In genomic region chr7:157674027-157674714, GRCh38 we compare ENCODE assay signal across 24 cellular contexts.
DNase-seq lines count a peak whose midpoint lies in the region; ATAC-seq and TF ChIP-seq lines count a peak whose summit lies in the region.
"Had no signal": no experiment of that assay in that cellular context is flagged by ENCODE, and none has a peak within 500 bp of the region (broad histone marks: within the 10 kb centered on the region; RNA-seq: fewer than 3 reads in every experiment).

No MANE protein-coding gene starts in this region.

- DNase-seq in natural killer cell treated with Interleukin-12 subunit alpha and Interleukin-12 subunit beta and Interleukin-15 and Interleukin-18, amount 100 ng/mL, for 72 hours (ENCODE audit: low spot score): peak; percentile 45
- no peak for DNase-seq in natural killer cell
- peak; percentile 37 for DNase-seq in ecto neural progenitor cell (ENCODE audit: low spot score)
- DNase-seq in posterior vena cava (ENCODE audit: low spot score): peak; percentile 72
- no peak for DNase-seq in NCI-H1092 (lab: John Stamatoyannopoulos, UW)
- no peak for DNase-seq in medulla oblongata (ENCODE audit: extremely low spot score)
- DNase-seq in GM10266 (ENCODE audit: extremely low spot score): no peak
- DNase-seq: ACHN; activated CD4-positive, CD25-positive, alpha-beta regulatory T cell; activated naive CD4-positive, alpha-beta T cell treated with anti-CD3 and anti-CD28 coated beads, Interleukin-2, amount 50 U/mL, for 16 hours; amygdala; brain microvascular endothelial cell; DMS153; effector CD8-positive, alpha-beta T cell; HCEC 1CT; immature natural killer cell; mesenchymal stem cell; NCI-H1436; NCI-H2081; NCI-H524 treated with DMSO at 0.1 percent for 48 hours; OCI-M1; stimulated activated naive B cell treated with anti-CD40 and anti-IgM and Interleukin-4, amounts not matched to agents 10 μg/mL and 1 μg/mL and 100 μg/mL, for 72 hours; T-helper 1 cell had no signal

- no peak for ATAC-seq in natural killer cell treated with Interleukin-12 subunit alpha and Interleukin-12 subunit beta and Interleukin-15 and Interleukin-18, amount 100 ng/mL, for 72 hours
- ATAC-seq in natural killer cell: no peak
- ATAC-seq: stimulated activated naive B cell treated with anti-CD40 and anti-IgM and Interleukin-4, amounts not matched to agents 10 μg/mL and 1 μg/mL and 100 μg/mL, for 72 hours had no signal

- intact Hi-C loops in natural killer cell (cut with micrococcal nuclease): no loop called here
- intact Hi-C loops in posterior vena cava (cut with DNase I): no loop called here

- H3K27me3 Mint-ChIP-seq in natural killer cell treated with Interleukin-12 subunit alpha and Interleukin-12 subunit beta and Interleukin-15 and Interleukin-18, amount 100 ng/mL, for 72 hours: peaks cover 12 to 14% of the 10 kb centered on the region in 2 donors
- H3K27me3 Mint-ChIP-seq in natural killer cell (ENCODE audit: low read depth in 2 of 2): peaks cover 9 to 30% of the 10 kb centered on the region in 2 donors

- H3K36me3 Mint-ChIP-seq in natural killer cell treated with Interleukin-12 subunit alpha and Interleukin-12 subunit beta and Interleukin-15 and Interleukin-18, amount 100 ng/mL, for 72 hours: no peaks in the 10 kb centered on the region
- no peaks in the 10 kb centered on the region for H3K36me3 Mint-ChIP-seq in natural killer cell
- H3K36me3 Mint-ChIP-seq: immature natural killer cell; stimulated activated naive B cell treated with anti-CD40 and anti-IgM and Interleukin-4, amounts not matched to agents 10 μg/mL and 1 μg/mL and 100 μg/mL, for 72 hours had no signal

- H3K4me3 Mint-ChIP-seq in natural killer cell treated with Interleukin-12 subunit alpha and Interleukin-12 subunit beta and Interleukin-15 and Interleukin-18, amount 100 ng/mL, for 72 hours: no peak overlapping the region
- H3K4me3 Mint-ChIP-seq in natural killer cell: no peak overlapping the region
- H3K4me3 Mint-ChIP-seq: B cell; immature natural killer cell; stimulated activated naive B cell treated with anti-CD40 and anti-IgM and Interleukin-4, amounts not matched to agents 10 μg/mL and 1 μg/mL and 100 μg/mL, for 72 hours had no signal

- TF ChIP-seq CTCF in natural killer cell (IDR thresholded peaks at IDR 0.05): no peak
- TF ChIP-seq CTCF in GM10266 (IDR thresholded peaks at IDR 0.05; ENCODE audit: control insufficient read depth, insufficient read depth, low read depth, missing control alignments): no peak

- H3K27ac Mint-ChIP-seq in natural killer cell treated with Interleukin-12 subunit alpha and Interleukin-12 subunit beta and Interleukin-15 and Interleukin-18, amount 100 ng/mL, for 72 hours: no peak overlapping the region
- no peak overlapping the region for H3K27ac Mint-ChIP-seq in natural killer cell
- H3K27ac Mint-ChIP-seq: B cell; immature natural killer cell; stimulated activated naive B cell treated with anti-CD40 and anti-IgM and Interleukin-4, amounts not matched to agents 10 μg/mL and 1 μg/mL and 100 μg/mL, for 72 hours had no signal

- no peaks in the 10 kb centered on the region for H3K9me3 Mint-ChIP-seq in natural killer cell treated with Interleukin-12 subunit alpha and Interleukin-12 subunit beta and Interleukin-15 and Interleukin-18, amount 100 ng/mL, for 72 hours
- H3K9me3 Mint-ChIP-seq in natural killer cell: no peaks in the 10 kb centered on the region
- H3K9me3 Mint-ChIP-seq: immature natural killer cell; stimulated activated naive B cell treated with anti-CD40 and anti-IgM and Interleukin-4, amounts not matched to agents 10 μg/mL and 1 μg/mL and 100 μg/mL, for 72 hours had no signal

- H3K4me1 Mint-ChIP-seq in natural killer cell treated with Interleukin-12 subunit alpha and Interleukin-12 subunit beta and Interleukin-15 and Interleukin-18, amount 100 ng/mL, for 72 hours (ENCODE audit: low read depth in 2 of 2): peaks cover 0 to 2% of the 10 kb centered on the region in 2 donors
- peaks cover 0 to 5% of the 10 kb centered on the region in 2 donors for H3K4me1 Mint-ChIP-seq in natural killer cell
- H3K4me1 Mint-ChIP-seq: B cell, immature natural killer cell had no signal

Comparison
In these comparisons a context has a peak if more than half of its experiments do, and no peak if none do; other contexts are left out.
1. DNase-seq: peak in natural killer cell treated with Interleukin-12 subunit alpha and Interleukin-12 subunit beta and Interleukin-15 and Interleukin-18, amount 100 ng/mL, for 72 hours (single experiment), ecto neural progenitor cell (single experiment) and posterior vena cava (single experiment); none in natural killer cell (single experiment), NCI-H1092 (single experiment), medulla oblongata (single experiment) and GM10266 (single experiment).